23 cellular contexts compared by ENCODE assay signal in genomic region chr3:60983906-60984305, GRCh38.
"Had no signal": no experiment of that assay in that cellular context is flagged by ENCODE, and none has a peak within 500 bp of the region (broad histone marks: within the 10 kb centered on the region; RNA-seq: fewer than 3 reads in every experiment).

No MANE protein-coding gene starts in this region.

- H3K4me3 ChIP-seq: SJSA1, SK-N-MC had no signal

- DNase-seq: KBM-7, MV-4-11, NCI-H1048, NCI-H1105, NCI-H1417, NCI-H1436 treated with DMSO at 0.1 percent for 48 hours, NCI-H1694, NCI-H187 treated with DMSO at 0.1 percent for 48 hours, NCI-H2029 treated with DMSO at 0.1 percent for 48 hours, NCI-H2107, NCI-H2171 treated with DMSO at 0.1 percent for 48 hours, NCI-H226, NCI-H446, NCI-H510A, NCI-H524 treated with DMSO at 0.1 percent for 48 hours, NCI-H69, Right ventricle myocardium superior, RPMI8226, SIG-M5, T-helper 2 cell had no signal

- H3K9me3 ChIP-seq: SJSA1 had no signal

- H3K36me3 ChIP-seq: SJSA1 had no signal

- H3K27ac ChIP-seq: HL-60, SJSA1, SK-N-MC had no signal
